Comparison of ENCODE assay signal across 31 cellular contexts in genomic region chr2:113010088-113010487, GRCh38. TPM values are rescaled to one million over a fixed set of nuclear protein-coding genes. Genes with fewer than 3 reads are reported as not detected.
A peak's percentile ranks its signal among the peaks of the same experiment; 100 is the strongest.
DNase-seq lines count a peak whose midpoint lies in the region; ATAC-seq and TF ChIP-seq lines count a peak whose summit lies in the region.
"Had no signal": no experiment of that assay in that cellular context is flagged by ENCODE, and none has a peak within 500 bp of the region (broad histone marks: within the 10 kb centered on the region; RNA-seq: fewer than 3 reads in every experiment).

No MANE protein-coding gene starts in this region.

- in situ Hi-C loops in GM23248 (cut with MboI): no loop called here

- H4K20me1 ChIP-seq in GM23248 (ENCODE audit: insufficient read depth): no peaks in the 10 kb centered on the region
- no peaks in the 10 kb centered on the region for H4K20me1 ChIP-seq in PC-3 (ENCODE audit: low read length)

- no TSS peak for BruUV-seq in PC-3 (replicated peaks; lab: Mats Ljungman, UMichigan)

- H3K4me2 ChIP-seq in GM23248 (ENCODE audit: unreplicated experiment) (no peak overlapping the region), PC-3 (ENCODE audit: low read length) (no peak overlapping the region)
- H3K4me2 ChIP-seq: GM23338 had no signal

- no peak for TF ChIP-seq CTCF in AG10803 (conservative IDR thresholded peaks at IDR 0.05; ENCODE audit: low read length)
- TF ChIP-seq CTCF in PC-3 (conservative IDR thresholded peaks at IDR 0.05; ENCODE audit: low read depth, low read length): no peak
- no peak for TF ChIP-seq CTCF in fibroblast of villous mesenchyme (IDR thresholded peaks at IDR 0.05; ENCODE audit: insufficient read depth, low read depth, low read length)

- no peaks in the 10 kb centered on the region for H3K9me2 ChIP-seq in GM23248 (ENCODE audit: insufficient read depth)
- no peaks in the 10 kb centered on the region for H3K9me2 ChIP-seq in PC-3 (replicated peaks; ENCODE audit: low read length)

- H3K79me2 ChIP-seq in GM23248 (ENCODE audit: insufficient read depth): no peaks in the 10 kb centered on the region
- no peaks in the 10 kb centered on the region for H3K79me2 ChIP-seq in PC-3 (ENCODE audit: low read length)

- H2AFZ ChIP-seq in GM23248: no peak overlapping the region
- no peak overlapping the region for H2AFZ ChIP-seq in PC-3 (ENCODE audit: low read length)
- H2AFZ ChIP-seq: GM23338 had no signal

- no peak overlapping the region for H3K4me3 ChIP-seq in AG10803 (ENCODE audit: low read length)
- no peak overlapping the region for H3K4me3 ChIP-seq in GM23248
- no peak overlapping the region for H3K4me3 ChIP-seq in PC-3 (ENCODE audit: low read length)
- no peak overlapping the region for H3K4me3 ChIP-seq in fibroblast of villous mesenchyme (ENCODE audit: low read depth, low read length)
- H3K4me3 ChIP-seq: adrenal gland, GM23338, ovary, skin epidermis, stomach, transverse colon had no signal

- intact Hi-C loops in PC-3 (cut with micrococcal nuclease): no loop called here

- no peaks in the 10 kb centered on the region for H3K9me3 ChIP-seq in GM23248 (ENCODE audit: low read depth)
- no peaks in the 10 kb centered on the region for H3K9me3 ChIP-seq in PC-3 (ENCODE audit: low read length)
- H3K9me3 ChIP-seq: adrenal gland, Caco-2, ovary, stomach, transverse colon had no signal

- DNase-seq in AG10803 (ENCODE audit: low read depth) (peak; percentile 38), GM23248 (peak; percentile 39), PC-3 (peak; percentile 19), fibroblast of villous mesenchyme (ENCODE audit: low read depth) (peak; percentile 6), NCI-H2081 treated with DMSO at 0.1 percent for 48 hours (lab: John Stamatoyannopoulos, UW) (no peak), NCI-H128 (lab: John Stamatoyannopoulos, UW; ENCODE audit: unreplicated experiment) (no peak), DMS153 (lab: John Stamatoyannopoulos, UW) (no peak)
- DNase-seq: activated CD4-positive, alpha-beta T cell treated with anti-CD3 and anti-CD28 coated beads, Interleukin-2, amount 10 ng/mL, durations not matched to agents 7 days and 5 days; activated naive CD4-positive, alpha-beta T cell treated with Interleukin-2 at 50 U/mL for 16 hours; adrenal gland; Caco-2; DMS79 treated with DMSO at 0.1 percent for 48 hours; KBM-7; kidney; NCI-H1436 treated with DMSO at 0.1 percent for 48 hours; NCI-H2107; NCI-H446 treated with DMSO at 0.1 percent for 48 hours; ovary; retina; stimulated activated CD4-positive, alpha-beta T cell treated with anti-CD3 and anti-CD28 coated beads, Interleukin-1b, Interleukin-23, amount 100 ng/mL, for 48 hours; stomach; transverse colon; WERI-Rb-1 had no signal

- WGBS in GM23248 (ENCODE audit: low coverage in 1 of 2, low lambda C conversion rate in 2 of 2, missing lambda C conversion rate in 2 of 2), 2 experiments: 2 to 10% methylated on average over 2 of the region's 2 CpGs

- ATAC-seq in PC-3: no peak
- ATAC-seq in HG02973 (IDR thresholded peaks at IDR 0.05; ENCODE audit: unreplicated experiment): no peak
- ATAC-seq: GM23338, Right ventricle myocardium inferior had no signal

- CTCF ChIA-PET in PC-3 (lab: Charles Lee): no interaction called here

- H3K4me1 ChIP-seq in GM23248 (ENCODE audit: insufficient read depth): peaks cover 16% of the 10 kb centered on the region; the same call in 1 of the 2 replicates
- no peaks in the 10 kb centered on the region for H3K4me1 ChIP-seq in PC-3 (ENCODE audit: insufficient read depth, low read length)
- H3K4me1 ChIP-seq: adrenal gland, Caco-2, stomach, transverse colon had no signal

- H3K36me3 ChIP-seq in GM23248 (ENCODE audit: low read depth) (no peaks in the 10 kb centered on the region), PC-3 (ENCODE audit: low read depth, low read length) (no peaks in the 10 kb centered on the region)
- H3K36me3 ChIP-seq: adrenal gland, ovary, stomach, transverse colon, WERI-Rb-1 had no signal

- peaks cover 18% of the 10 kb centered on the region for H3K27me3 ChIP-seq in GM23248 (replicated peaks; ENCODE audit: insufficient read depth)
- H3K27me3 ChIP-seq in PC-3 (ENCODE audit: low read length): no peaks in the 10 kb centered on the region
- H3K27me3 ChIP-seq: adrenal gland, ovary, stomach had no signal

- H3F3A ChIP-seq in GM23248 (ENCODE audit: insufficient read depth): peaks cover 18% of the 10 kb centered on the region; the same call in 1 of the 2 replicates
- no peaks in the 10 kb centered on the region for H3F3A ChIP-seq in PC-3 (ENCODE audit: low read length, unreplicated experiment)

- POLR2A ChIA-PET in PC-3 (lab: Charles Lee; ENCODE audit: unreplicated experiment): no interaction called here

- H3K9ac ChIP-seq in GM23248 (no peak overlapping the region), PC-3 (ENCODE audit: low read length) (no peak overlapping the region)

- H3K27ac ChIP-seq in GM23248 (no peak overlapping the region), PC-3 (ENCODE audit: low read length) (no peak overlapping the region)
- H3K27ac ChIP-seq: adrenal gland, C4-2B, ovary, skin epidermis, stomach, transverse colon, WERI-Rb-1 had no signal

RNA-seq across cellular contexts. Expression of gene IL36A, which starts 4.8 kb away (rescaled TPM):
- not detected in 2 replicates for total RNA-seq in GM23248 (2014; rRNA removed; shearing (Covaris generic))
- polyA plus RNA-seq in GM23248 (2016; fragmentation: Nextera tagmentation; extraction: Ambion mirVana): not detected in 2 replicates
- total RNA-seq in PC-3 (2014; rRNA removed) (not detected in 2 replicates), fibroblast of villous mesenchyme (not detected in 2 replicates)
- total RNA-seq: activated CD4-positive, alpha-beta T cell treated with anti-CD3 and anti-CD28 coated beads, Interleukin-2, amount 10 ng/mL, durations not matched to agents 7 days and 5 days; adrenal gland; Caco-2; GM23338; HT-29; kidney; liver; mononuclear cell; ovary; Right ventricle myocardium inferior; stomach; transverse colon had no signal
- polyA plus RNA-seq: adrenal gland, GM23338, liver, ovary had no signal

RNA-seq across cellular contexts. Expression of gene IL36G, which starts 32.3 kb away (rescaled TPM):
- total RNA-seq in GM23248 (2014; rRNA removed; shearing (Covaris generic)): not detected in 2 replicates
- not detected in 2 replicates for polyA plus RNA-seq in GM23248 (2016; fragmentation: Nextera tagmentation; extraction: Ambion mirVana)
- total RNA-seq in PC-3 (2014; rRNA removed) (0.62 TPM in 1 of 2 replicates, not detected in the other), fibroblast of villous mesenchyme (not detected in 2 replicates)
- total RNA-seq: activated CD4-positive, alpha-beta T cell treated with anti-CD3 and anti-CD28 coated beads, Interleukin-2, amount 10 ng/mL, durations not matched to agents 7 days and 5 days; adrenal gland; Caco-2; GM23338; HT-29; kidney; liver; mononuclear cell; ovary; Right ventricle myocardium inferior; stomach had no signal
- polyA plus RNA-seq: adrenal gland, GM23338, liver, ovary had no signal

RNA-seq across cellular contexts. Expression of gene IL36B, which starts 42.6 kb away (rescaled TPM):
- total RNA-seq in GM23248 (2014; rRNA removed; shearing (Covaris generic)): not detected in 2 replicates
- not detected in 2 replicates for polyA plus RNA-seq in GM23248 (2016; fragmentation: Nextera tagmentation; extraction: Ambion mirVana)
- total RNA-seq in PC-3 (2014; rRNA removed): not detected in 2 replicates
- not detected in 2 replicates for total RNA-seq in fibroblast of villous mesenchyme
- total RNA-seq: activated CD4-positive, alpha-beta T cell treated with anti-CD3 and anti-CD28 coated beads, Interleukin-2, amount 10 ng/mL, durations not matched to agents 7 days and 5 days; adrenal gland; Caco-2; GM23338; HT-29; kidney; liver; mononuclear cell; ovary; Right ventricle myocardium inferior; stomach; transverse colon had no signal
- polyA plus RNA-seq: adrenal gland, GM23338, liver, ovary, stomach had no signal

RNA-seq across cellular contexts. Expression of gene IL36RN, which starts 48.9 kb away (rescaled TPM):
- total RNA-seq in GM23248 (2014; rRNA removed; shearing (Covaris generic)): not detected in 2 replicates
- polyA plus RNA-seq in GM23248 (2016; fragmentation: Nextera tagmentation; extraction: Ambion mirVana): not detected in 2 replicates
- total RNA-seq in PC-3 (2014; rRNA removed) (0.36 TPM in 1 of 2 replicates, not detected in the other), fibroblast of villous mesenchyme (not detected in 2 replicates)
- total RNA-seq: activated CD4-positive, alpha-beta T cell treated with anti-CD3 and anti-CD28 coated beads, Interleukin-2, amount 10 ng/mL, durations not matched to agents 7 days and 5 days; adrenal gland; Caco-2; GM23338; kidney; liver; mononuclear cell; ovary; Right ventricle myocardium inferior; stomach; transverse colon had no signal
- polyA plus RNA-seq: adrenal gland, GM23338, liver, ovary had no signal

RNA-seq across cellular contexts. Expression of gene IL1F10, which starts 57.7 kb away (rescaled TPM):
- not detected in 2 replicates for total RNA-seq in GM23248 (2014; rRNA removed; shearing (Covaris generic))
- polyA plus RNA-seq in GM23248 (2016; fragmentation: Nextera tagmentation; extraction: Ambion mirVana): not detected in 2 replicates
- total RNA-seq in PC-3 (2014; rRNA removed): not detected in 2 replicates
- total RNA-seq in fibroblast of villous mesenchyme: not detected in 2 replicates
- total RNA-seq: activated CD4-positive, alpha-beta T cell treated with anti-CD3 and anti-CD28 coated beads, Interleukin-2, amount 10 ng/mL, durations not matched to agents 7 days and 5 days; adrenal gland; Caco-2; GM23338; HT-29; kidney; liver; mononuclear cell; ovary; Right ventricle myocardium inferior; stomach; transverse colon had no signal
- polyA plus RNA-seq: adrenal gland, GM23338, liver, ovary, stomach had no signal

Comparison
In these comparisons a context has a peak if more than half of its experiments do, and no peak if none do; other contexts are left out.
1. DNase-seq: peak in AG10803 (single experiment), GM23248 (single experiment), PC-3 (single experiment) and fibroblast of villous mesenchyme (single experiment); none in NCI-H2081 treated with DMSO at 0.1 percent for 48 hours (single experiment), NCI-H128 (single experiment) and DMS153 (single experiment).